1 cellular context compared by ENCODE assay signal in the genomic region with DNA sequence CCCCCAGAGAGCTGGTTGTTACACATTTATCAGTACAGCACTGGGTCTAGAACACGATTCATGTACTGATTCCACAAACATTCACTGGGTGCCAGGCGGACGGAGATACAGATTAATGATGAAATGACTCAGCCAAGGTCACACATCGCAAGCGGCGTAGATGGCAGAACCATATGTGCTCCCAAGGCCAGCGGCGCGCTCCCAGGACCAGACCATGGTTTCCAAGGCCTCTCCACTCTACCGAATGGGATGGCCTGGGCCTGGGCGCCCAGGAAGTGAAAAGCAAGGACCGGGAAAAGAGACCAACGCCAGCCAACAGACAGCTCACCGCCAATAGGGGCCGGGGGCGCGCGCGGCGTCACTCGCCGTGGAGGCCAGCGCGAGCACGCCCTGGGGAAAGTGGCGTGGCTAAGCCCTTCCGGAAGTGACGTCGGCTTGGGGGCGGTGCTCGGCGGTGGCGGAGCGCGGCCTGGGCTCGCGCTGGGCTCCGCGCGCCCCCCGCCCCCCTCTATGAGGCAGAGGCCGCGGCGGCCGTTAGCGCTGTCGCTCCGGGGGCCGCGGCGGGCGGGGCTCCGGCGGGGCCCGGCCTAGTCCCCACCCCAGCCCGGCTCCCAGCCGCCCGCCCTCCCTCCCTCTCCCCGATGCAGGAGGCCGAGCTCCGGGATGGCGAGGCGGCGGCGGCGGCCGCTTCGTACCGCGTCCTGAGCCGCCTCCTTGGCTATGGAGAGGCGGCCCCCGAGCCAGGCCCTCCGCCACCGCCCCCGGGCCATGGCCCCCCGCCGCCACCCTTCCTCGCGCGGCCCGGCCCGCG.
TF ChIP-seq lines count a peak whose summit lies in the region.

A gene with protein sequence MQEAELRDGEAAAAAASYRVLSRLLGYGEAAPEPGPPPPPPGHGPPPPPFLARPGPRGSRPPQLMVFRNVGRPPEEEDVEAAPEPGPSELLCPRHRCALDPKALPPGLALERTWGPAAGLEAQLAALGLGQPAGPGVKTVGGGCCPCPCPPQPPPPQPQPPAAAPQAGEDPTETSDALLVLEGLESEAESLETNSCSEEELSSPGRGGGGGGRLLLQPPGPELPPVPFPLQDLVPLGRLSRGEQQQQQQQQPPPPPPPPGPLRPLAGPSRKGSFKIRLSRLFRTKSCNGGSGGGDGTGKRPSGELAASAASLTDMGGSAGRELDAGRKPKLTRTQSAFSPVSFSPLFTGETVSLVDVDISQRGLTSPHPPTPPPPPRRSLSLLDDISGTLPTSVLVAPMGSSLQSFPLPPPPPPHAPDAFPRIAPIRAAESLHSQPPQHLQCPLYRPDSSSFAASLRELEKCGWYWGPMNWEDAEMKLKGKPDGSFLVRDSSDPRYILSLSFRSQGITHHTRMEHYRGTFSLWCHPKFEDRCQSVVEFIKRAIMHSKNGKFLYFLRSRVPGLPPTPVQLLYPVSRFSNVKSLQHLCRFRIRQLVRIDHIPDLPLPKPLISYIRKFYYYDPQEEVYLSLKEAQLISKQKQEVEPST (plus strand): TSS at position 433 of the 811 bp plus-strand sequence. CDS start 209 bp downstream, at position 642.

TF ChIP-seq in HepG2, 621 proteins besides CTCF, POLR2A, EP300 and RAD21 (continued from another document and continues in another):
- TF ChIP-seq, protein P1, sequence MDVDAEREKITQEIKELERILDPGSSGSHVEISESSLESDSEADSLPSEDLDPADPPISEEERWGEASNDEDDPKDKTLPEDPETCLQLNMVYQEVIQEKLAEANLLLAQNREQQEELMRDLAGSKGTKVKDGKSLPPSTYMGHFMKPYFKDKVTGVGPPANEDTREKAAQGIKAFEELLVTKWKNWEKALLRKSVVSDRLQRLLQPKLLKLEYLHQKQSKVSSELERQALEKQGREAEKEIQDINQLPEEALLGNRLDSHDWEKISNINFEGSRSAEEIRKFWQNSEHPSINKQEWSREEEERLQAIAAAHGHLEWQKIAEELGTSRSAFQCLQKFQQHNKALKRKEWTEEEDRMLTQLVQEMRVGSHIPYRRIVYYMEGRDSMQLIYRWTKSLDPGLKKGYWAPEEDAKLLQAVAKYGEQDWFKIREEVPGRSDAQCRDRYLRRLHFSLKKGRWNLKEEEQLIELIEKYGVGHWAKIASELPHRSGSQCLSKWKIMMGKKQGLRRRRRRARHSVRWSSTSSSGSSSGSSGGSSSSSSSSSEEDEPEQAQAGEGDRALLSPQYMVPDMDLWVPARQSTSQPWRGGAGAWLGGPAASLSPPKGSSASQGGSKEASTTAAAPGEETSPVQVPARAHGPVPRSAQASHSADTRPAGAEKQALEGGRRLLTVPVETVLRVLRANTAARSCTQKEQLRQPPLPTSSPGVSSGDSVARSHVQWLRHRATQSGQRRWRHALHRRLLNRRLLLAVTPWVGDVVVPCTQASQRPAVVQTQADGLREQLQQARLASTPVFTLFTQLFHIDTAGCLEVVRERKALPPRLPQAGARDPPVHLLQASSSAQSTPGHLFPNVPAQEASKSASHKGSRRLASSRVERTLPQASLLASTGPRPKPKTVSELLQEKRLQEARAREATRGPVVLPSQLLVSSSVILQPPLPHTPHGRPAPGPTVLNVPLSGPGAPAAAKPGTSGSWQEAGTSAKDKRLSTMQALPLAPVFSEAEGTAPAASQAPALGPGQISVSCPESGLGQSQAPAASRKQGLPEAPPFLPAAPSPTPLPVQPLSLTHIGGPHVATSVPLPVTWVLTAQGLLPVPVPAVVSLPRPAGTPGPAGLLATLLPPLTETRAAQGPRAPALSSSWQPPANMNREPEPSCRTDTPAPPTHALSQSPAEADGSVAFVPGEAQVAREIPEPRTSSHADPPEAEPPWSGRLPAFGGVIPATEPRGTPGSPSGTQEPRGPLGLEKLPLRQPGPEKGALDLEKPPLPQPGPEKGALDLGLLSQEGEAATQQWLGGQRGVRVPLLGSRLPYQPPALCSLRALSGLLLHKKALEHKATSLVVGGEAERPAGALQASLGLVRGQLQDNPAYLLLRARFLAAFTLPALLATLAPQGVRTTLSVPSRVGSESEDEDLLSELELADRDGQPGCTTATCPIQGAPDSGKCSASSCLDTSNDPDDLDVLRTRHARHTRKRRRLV (CRISPR knock-in tag; IDR thresholded peaks at IDR 0.05): 0 out of 2 replicates have a peak, but pooled peaks have one; percentile 12
- TF ChIP-seq, protein P2, sequence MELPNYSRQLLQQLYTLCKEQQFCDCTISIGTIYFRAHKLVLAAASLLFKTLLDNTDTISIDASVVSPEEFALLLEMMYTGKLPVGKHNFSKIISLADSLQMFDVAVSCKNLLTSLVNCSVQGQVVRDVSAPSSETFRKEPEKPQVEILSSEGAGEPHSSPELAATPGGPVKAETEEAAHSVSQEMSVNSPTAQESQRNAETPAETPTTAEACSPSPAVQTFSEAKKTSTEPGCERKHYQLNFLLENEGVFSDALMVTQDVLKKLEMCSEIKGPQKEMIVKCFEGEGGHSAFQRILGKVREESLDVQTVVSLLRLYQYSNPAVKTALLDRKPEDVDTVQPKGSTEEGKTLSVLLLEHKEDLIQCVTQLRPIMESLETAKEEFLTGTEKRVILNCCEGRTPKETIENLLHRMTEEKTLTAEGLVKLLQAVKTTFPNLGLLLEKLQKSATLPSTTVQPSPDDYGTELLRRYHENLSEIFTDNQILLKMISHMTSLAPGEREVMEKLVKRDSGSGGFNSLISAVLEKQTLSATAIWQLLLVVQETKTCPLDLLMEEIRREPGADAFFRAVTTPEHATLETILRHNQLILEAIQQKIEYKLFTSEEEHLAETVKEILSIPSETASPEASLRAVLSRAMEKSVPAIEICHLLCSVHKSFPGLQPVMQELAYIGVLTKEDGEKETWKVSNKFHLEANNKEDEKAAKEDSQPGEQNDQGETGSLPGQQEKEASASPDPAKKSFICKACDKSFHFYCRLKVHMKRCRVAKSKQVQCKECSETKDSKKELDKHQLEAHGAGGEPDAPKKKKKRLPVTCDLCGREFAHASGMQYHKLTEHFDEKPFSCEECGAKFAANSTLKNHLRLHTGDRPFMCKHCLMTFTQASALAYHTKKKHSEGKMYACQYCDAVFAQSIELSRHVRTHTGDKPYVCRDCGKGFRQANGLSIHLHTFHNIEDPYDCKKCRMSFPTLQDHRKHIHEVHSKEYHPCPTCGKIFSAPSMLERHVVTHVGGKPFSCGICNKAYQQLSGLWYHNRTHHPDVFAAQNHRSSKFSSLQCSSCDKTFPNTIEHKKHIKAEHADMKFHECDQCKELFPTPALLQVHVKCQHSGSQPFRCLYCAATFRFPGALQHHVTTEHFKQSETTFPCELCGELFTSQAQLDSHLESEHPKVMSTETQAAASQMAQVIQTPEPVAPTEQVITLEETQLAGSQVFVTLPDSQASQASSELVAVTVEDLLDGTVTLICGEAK (IDR thresholded peaks at IDR 0.05): no peak
- TF ChIP-seq, protein P2 (CRISPR knock-in tag; IDR thresholded peaks at IDR 0.05): peak; percentile 88
- no peak for TF ChIP-seq ZNF296 (CRISPR knock-in tag; conservative IDR thresholded peaks at IDR 0.05)
- no peak for TF ChIP-seq ZNF615 (CRISPR knock-in tag; IDR thresholded peaks at IDR 0.05; ENCODE audit: borderline replicate concordance)
- peak; percentile 72; the same call in 1 of the 2 replicates for TF ChIP-seq ZFP82 (CRISPR knock-in tag; IDR thresholded peaks at IDR 0.05; ENCODE audit: borderline replicate concordance)
- TF ChIP-seq MXI1 (IDR thresholded peaks at IDR 0.05; ENCODE audit: borderline replicate concordance, low read depth, low read length): peak; percentile 90; the same call in 1 of the 3 replicates
- TF ChIP-seq HDAC1 (CRISPR knock-in tag; IDR thresholded peaks at IDR 0.05): peak; percentile 96
- peak; percentile 48; the same call in 1 of the 2 replicates for TF ChIP-seq XBP1 (CRISPR knock-in tag; IDR thresholded peaks at IDR 0.05)
- 0 out of 2 replicates have a peak, but pooled peaks have one; percentile 33 for TF ChIP-seq SIX4 (CRISPR knock-in tag; IDR thresholded peaks at IDR 0.05)
- no peak for TF ChIP-seq TOPORS (CRISPR knock-in tag; IDR thresholded peaks at IDR 0.05)
- TF ChIP-seq, protein P3, sequence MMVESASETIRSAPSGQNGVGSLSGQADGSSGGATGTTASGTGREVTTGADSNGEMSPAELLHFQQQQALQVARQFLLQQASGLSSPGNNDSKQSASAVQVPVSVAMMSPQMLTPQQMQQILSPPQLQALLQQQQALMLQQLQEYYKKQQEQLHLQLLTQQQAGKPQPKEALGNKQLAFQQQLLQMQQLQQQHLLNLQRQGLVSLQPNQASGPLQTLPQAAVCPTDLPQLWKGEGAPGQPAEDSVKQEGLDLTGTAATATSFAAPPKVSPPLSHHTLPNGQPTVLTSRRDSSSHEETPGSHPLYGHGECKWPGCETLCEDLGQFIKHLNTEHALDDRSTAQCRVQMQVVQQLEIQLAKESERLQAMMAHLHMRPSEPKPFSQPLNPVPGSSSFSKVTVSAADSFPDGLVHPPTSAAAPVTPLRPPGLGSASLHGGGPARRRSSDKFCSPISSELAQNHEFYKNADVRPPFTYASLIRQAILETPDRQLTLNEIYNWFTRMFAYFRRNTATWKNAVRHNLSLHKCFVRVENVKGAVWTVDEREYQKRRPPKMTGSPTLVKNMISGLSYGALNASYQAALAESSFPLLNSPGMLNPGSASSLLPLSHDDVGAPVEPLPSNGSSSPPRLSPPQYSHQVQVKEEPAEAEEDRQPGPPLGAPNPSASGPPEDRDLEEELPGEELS (CRISPR knock-in tag; IDR thresholded peaks at IDR 0.05): peak; percentile 34; the same call in 1 of the 2 replicates
- TF ChIP-seq, protein P4, sequence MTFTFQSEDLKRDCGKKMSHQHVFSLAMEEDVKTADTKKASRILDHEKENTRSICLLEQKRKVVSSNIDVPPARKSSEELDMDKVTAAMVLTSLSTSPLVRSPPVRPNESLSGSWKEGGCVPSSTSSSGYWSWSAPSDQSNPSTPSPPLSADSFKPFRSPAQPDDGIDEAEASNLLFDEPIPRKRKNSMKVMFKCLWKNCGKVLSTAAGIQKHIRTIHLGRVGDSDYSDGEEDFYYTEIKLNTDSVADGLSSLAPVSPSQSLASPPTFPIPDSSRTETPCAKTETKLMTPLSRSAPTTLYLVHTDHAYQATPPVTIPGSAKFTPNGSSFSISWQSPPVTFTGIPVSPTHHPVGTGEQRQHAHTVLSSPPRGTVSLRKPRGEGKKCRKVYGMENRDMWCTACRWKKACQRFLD (CRISPR knock-in tag; IDR thresholded peaks at IDR 0.05; ENCODE audit: borderline replicate concordance): peak; percentile 53
- TF ChIP-seq LCORL (IDR thresholded peaks at IDR 0.05): no peak
- TF ChIP-seq LCORL (CRISPR knock-in tag; IDR thresholded peaks at IDR 0.05): peak; percentile 71; the same call in 1 of the 2 replicates
- peak; percentile 90 for TF ChIP-seq ZMYM4 (CRISPR knock-in tag; IDR thresholded peaks at IDR 0.05)
- TF ChIP-seq CCDC6 (CRISPR knock-in tag; IDR thresholded peaks at IDR 0.05): no peak; the same call in 1 of the 2 replicates
- 0 out of 2 replicates have a peak, but pooled peaks have one; percentile 47 for TF ChIP-seq ZNF816 (CRISPR knock-in tag; IDR thresholded peaks at IDR 0.05; ENCODE audit: borderline replicate concordance)
- peak; percentile 87 for TF ChIP-seq GATAD2A (CRISPR knock-in tag; IDR thresholded peaks at IDR 0.05)
- TF ChIP-seq HMG20A (CRISPR knock-in tag; IDR thresholded peaks at IDR 0.05; ENCODE audit: borderline replicate concordance): no peak
- TF ChIP-seq, protein P5, sequence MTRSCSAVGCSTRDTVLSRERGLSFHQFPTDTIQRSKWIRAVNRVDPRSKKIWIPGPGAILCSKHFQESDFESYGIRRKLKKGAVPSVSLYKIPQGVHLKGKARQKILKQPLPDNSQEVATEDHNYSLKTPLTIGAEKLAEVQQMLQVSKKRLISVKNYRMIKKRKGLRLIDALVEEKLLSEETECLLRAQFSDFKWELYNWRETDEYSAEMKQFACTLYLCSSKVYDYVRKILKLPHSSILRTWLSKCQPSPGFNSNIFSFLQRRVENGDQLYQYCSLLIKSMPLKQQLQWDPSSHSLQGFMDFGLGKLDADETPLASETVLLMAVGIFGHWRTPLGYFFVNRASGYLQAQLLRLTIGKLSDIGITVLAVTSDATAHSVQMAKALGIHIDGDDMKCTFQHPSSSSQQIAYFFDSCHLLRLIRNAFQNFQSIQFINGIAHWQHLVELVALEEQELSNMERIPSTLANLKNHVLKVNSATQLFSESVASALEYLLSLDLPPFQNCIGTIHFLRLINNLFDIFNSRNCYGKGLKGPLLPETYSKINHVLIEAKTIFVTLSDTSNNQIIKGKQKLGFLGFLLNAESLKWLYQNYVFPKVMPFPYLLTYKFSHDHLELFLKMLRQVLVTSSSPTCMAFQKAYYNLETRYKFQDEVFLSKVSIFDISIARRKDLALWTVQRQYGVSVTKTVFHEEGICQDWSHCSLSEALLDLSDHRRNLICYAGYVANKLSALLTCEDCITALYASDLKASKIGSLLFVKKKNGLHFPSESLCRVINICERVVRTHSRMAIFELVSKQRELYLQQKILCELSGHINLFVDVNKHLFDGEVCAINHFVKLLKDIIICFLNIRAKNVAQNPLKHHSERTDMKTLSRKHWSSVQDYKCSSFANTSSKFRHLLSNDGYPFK (CRISPR knock-in tag; IDR thresholded peaks at IDR 0.05; ENCODE audit: borderline replicate concordance): peak; percentile 66; the same call in 1 of the 2 replicates
- TF ChIP-seq, protein P6, sequence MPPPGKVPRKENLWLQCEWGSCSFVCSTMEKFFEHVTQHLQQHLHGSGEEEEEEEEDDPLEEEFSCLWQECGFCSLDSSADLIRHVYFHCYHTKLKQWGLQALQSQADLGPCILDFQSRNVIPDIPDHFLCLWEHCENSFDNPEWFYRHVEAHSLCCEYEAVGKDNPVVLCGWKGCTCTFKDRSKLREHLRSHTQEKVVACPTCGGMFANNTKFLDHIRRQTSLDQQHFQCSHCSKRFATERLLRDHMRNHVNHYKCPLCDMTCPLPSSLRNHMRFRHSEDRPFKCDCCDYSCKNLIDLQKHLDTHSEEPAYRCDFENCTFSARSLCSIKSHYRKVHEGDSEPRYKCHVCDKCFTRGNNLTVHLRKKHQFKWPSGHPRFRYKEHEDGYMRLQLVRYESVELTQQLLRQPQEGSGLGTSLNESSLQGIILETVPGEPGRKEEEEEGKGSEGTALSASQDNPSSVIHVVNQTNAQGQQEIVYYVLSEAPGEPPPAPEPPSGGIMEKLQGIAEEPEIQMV (CRISPR knock-in tag; IDR thresholded peaks at IDR 0.05; ENCODE audit: low read depth): peak; percentile 86; the same call in 1 of the 2 replicates
- TF ChIP-seq KAT2B (IDR thresholded peaks at IDR 0.05; ENCODE audit: borderline replicate concordance, low read depth, low read length): no peak
